Comparison of ENCODE assay signal across 17 cellular contexts in genomic region chr17:15886804-15887203, GRCh38. TPM values are rescaled to one million over a fixed set of nuclear protein-coding genes. Genes with fewer than 3 reads are reported as not detected.
DNase-seq lines count a peak whose midpoint lies in the region; ATAC-seq, FAIRE-seq and TF ChIP-seq lines count a peak whose summit lies in the region.
"Had no signal": no experiment of that assay in that cellular context is flagged by ENCODE, and none has a peak within 500 bp of the region (broad histone marks: within the 10 kb centered on the region; RNA-seq: fewer than 3 reads in every experiment).

No MANE protein-coding gene starts in this region.

- H3K27ac ChIP-seq in GM12878 (ENCODE audit: control insufficient read depth, insufficient read depth): no peak overlapping the region
- no peak overlapping the region for H3K27ac ChIP-seq in upper lobe of left lung
- no peak overlapping the region for H3K27ac ChIP-seq in effector memory CD4-positive, alpha-beta T cell (ENCODE audit: insufficient read depth, low read length, poor library complexity, severe bottlenecking)
- H3K27ac ChIP-seq: cardiac muscle cell, vagina had no signal

- TF ChIP-seq POLR2A in GM12878 (IDR thresholded peaks at IDR 0.05; ENCODE audit: low read depth, low read length) (no peak), upper lobe of left lung (IDR thresholded peaks at IDR 0.05) (no peak)

- RAD21 ChIA-PET in GM12878 (lab: Charles Lee; ENCODE audit: unreplicated experiment): no interaction called here

- H4K20me1 ChIP-seq in GM12878 (ENCODE audit: control insufficient read depth, insufficient read depth): no peaks in the 10 kb centered on the region

- H3K27me3 ChIP-seq in GM12878 (replicated peaks in 1 of 2; ENCODE audit: control insufficient read depth in 2 of 2, insufficient read depth in 2 of 2, low read length in 1 of 2) (no peaks in the 10 kb centered on the region), upper lobe of left lung (no peaks in the 10 kb centered on the region)
- H3K27me3 ChIP-seq in effector memory CD4-positive, alpha-beta T cell (replicated peaks; ENCODE audit: control insufficient read depth, insufficient read depth, low read length, poor library complexity, severe bottlenecking): no peaks in the 10 kb centered on the region
- H3K27me3 ChIP-seq: cardiac muscle cell, vagina had no signal

- SMC1A ChIA-PET in GM12878 (lab: Charles Lee; ENCODE audit: uncharacterized antibody, unreplicated experiment): no interaction called here

- CTCF ChIA-PET in GM12878 (lab: Yijun Ruan, JAX): no interaction called here

- H3K36me3 ChIP-seq in GM12878 (ENCODE audit: control insufficient read depth in 2 of 2, insufficient read depth in 2 of 2, low read length in 1 of 2) (no peaks in the 10 kb centered on the region), upper lobe of left lung (no peaks in the 10 kb centered on the region)
- H3K36me3 ChIP-seq in effector memory CD4-positive, alpha-beta T cell (ENCODE audit: control insufficient read depth, insufficient read depth, low read length): no peaks in the 10 kb centered on the region
- H3K36me3 ChIP-seq: cardiac muscle cell, vagina had no signal

- FAIRE-seq in GM12878 (lab: Jason Lieb, UNC): no peak
- FAIRE-seq: D721Med, endometrium had no signal

- DNase-seq in Right ventricle myocardium inferior (ENCODE audit: missing footprints): peak; percentile 75
- no peak for DNase-seq in left ventricle myocardium superior
- peak; percentile 6 for DNase-seq in OCI-M1 (lab: John Stamatoyannopoulos, UW)
- DNase-seq in GM12878 (ENCODE audit: low read depth, low spot score): no peak
- peak; percentile 45 to 51 for DNase-seq in upper lobe of left lung
- no peak for DNase-seq in NCI-H1048 (lab: John Stamatoyannopoulos, UW)
- DNase-seq in effector memory CD4-positive, alpha-beta T cell: no peak
- DNase-seq: activated CD8-positive, alpha-beta memory T cell treated with anti-CD3 and anti-CD28 coated beads, Interleukin-2, amount 50 U/mL, for 48 hours; HCEC 1CT; left colon; NCI-H2171; stimulated activated naive CD4-positive, alpha-beta T cell treated with Interleukin-2 at 50 U/mL for 16 hours had no signal

- H3K4me1 ChIP-seq in GM12878 (ENCODE audit: control insufficient read depth, insufficient read depth, low read length): no peaks in the 10 kb centered on the region
- peaks cover 0 to 10% (median 1%) of the 10 kb centered on the region in 4 donors for H3K4me1 ChIP-seq in upper lobe of left lung
- H3K4me1 ChIP-seq in effector memory CD4-positive, alpha-beta T cell (ENCODE audit: control insufficient read depth, insufficient read depth, low read length, poor library complexity, severe bottlenecking): peaks cover 2% of the 10 kb centered on the region
- H3K4me1 ChIP-seq: vagina had no signal

- H3K4me3 ChIP-seq in GM12878: no peak overlapping the region
- H3K4me3 ChIP-seq in upper lobe of left lung: no peak overlapping the region
- H3K4me3 ChIP-seq in effector memory CD4-positive, alpha-beta T cell (ENCODE audit: insufficient read depth, low read depth, low read length, poor library complexity, severe bottlenecking): no peak overlapping the region
- H3K4me3 ChIP-seq: cardiac muscle cell, vagina had no signal

- in situ Hi-C loops in GM12878 (cut with MboI): no loop called here

- H3K4me2 ChIP-seq in GM12878 (ENCODE audit: control insufficient read depth, insufficient read depth): no peak overlapping the region

- POLR2A ChIA-PET in GM12878 (lab: Charles Lee): no interaction called here

- no peaks in the 10 kb centered on the region; the same call in 2 of the 3 replicates for H3K9me3 ChIP-seq in GM12878 (replicated peaks; ENCODE audit: control insufficient read depth, insufficient read depth, low read length)
- no peaks in the 10 kb centered on the region for H3K9me3 ChIP-seq in upper lobe of left lung
- H3K9me3 ChIP-seq in effector memory CD4-positive, alpha-beta T cell (ENCODE audit: control insufficient read depth, low read length): no peaks in the 10 kb centered on the region
- H3K9me3 ChIP-seq: vagina had no signal

- intact Hi-C loops in Right ventricle myocardium inferior (cut with DNase I): no loop called here
- intact Hi-C loops in left ventricle myocardium superior (cut with micrococcal nuclease): no loop called here
- intact Hi-C loops in GM12878 (cut with micrococcal nuclease; ENCODE audit: unreplicated experiment): no loop called here

- H2AFZ ChIP-seq in GM12878 (ENCODE audit: control insufficient read depth, low read depth, low read length): peak overlapping the region; percentile 17; the same call in 1 of the 2 replicates

- ATAC-seq in Right ventricle myocardium inferior: no peak
- no peak for ATAC-seq in left ventricle myocardium superior
- peak; percentile 19 for ATAC-seq in GM12878
- peak; percentile 28 to 34 for ATAC-seq in upper lobe of left lung (ENCODE audit: low FRiP score in 2 of 2)
- ATAC-seq in GM19328 (IDR thresholded peaks at IDR 0.05; ENCODE audit: unreplicated experiment): no peak
- ATAC-seq: left colon had no signal

- no peaks in the 10 kb centered on the region for H3K79me2 ChIP-seq in GM12878 (ENCODE audit: control insufficient read depth, insufficient read depth, low read length)

- whole genome bisulfite sequencing in GM12878 (ENCODE audit: insufficient coverage, insufficient replicate concordance, low lambda C conversion rate, missing lambda C conversion rate): 14% methylated on average over 7 of the region's 7 CpGs
- 34 to 40% methylated on average over 2 to 7 of the region's 7 CpGs for WGBS in upper lobe of left lung, 2 donors

- TF ChIP-seq EP300 in GM12878 (IDR thresholded peaks at IDR 0.05; ENCODE audit: borderline replicate concordance in 1 of 2, control insufficient read depth in 1 of 2, low read depth in 2 of 2, low read length in 2 of 2) (no peak), upper lobe of left lung (IDR thresholded peaks at IDR 0.05) (no peak)

- no TSS peak for BruUV-seq in GM12878 (replicated peaks; lab: Mats Ljungman, UMichigan)

- no peak overlapping the region for H3K9ac ChIP-seq in GM12878 (ENCODE audit: control insufficient read depth, insufficient read depth, low read length)

- no peak for TF ChIP-seq CTCF in GM12878 (IDR thresholded peaks at IDR 0.05 in 2 of 3, conservative IDR thresholded peaks at IDR 0.05 in 1 of 3; ENCODE audit: control insufficient read depth in 2 of 3, extremely low read depth in 1 of 3, insufficient read depth in 1 of 3, low read depth in 3 of 3, low read length in 3 of 3)
- TF ChIP-seq CTCF in upper lobe of left lung (IDR thresholded peaks at IDR 0.05): no peak

- TF ChIP-seq RAD21 in GM12878 (IDR thresholded peaks at IDR 0.05; ENCODE audit: insufficient read depth, low read depth, low read length): no peak

TF ChIP-seq in GM12878, 131 proteins besides CTCF, POLR2A, EP300 and RAD21:
- no peak for TF ChIP-seq RELA (IDR thresholded peaks at IDR 0.05; ENCODE audit: borderline replicate concordance, partially characterized antibody)
TF ChIP-seq in GM12878: peak in this region for 0.

RNA-seq across cellular contexts. Expression of gene ADORA2B, which starts 58.1 kb away (rescaled TPM):
- total RNA-seq in Right ventricle myocardium inferior: 0.43 TPM
- total RNA-seq in left ventricle myocardium superior: 0.57 TPM
- total RNA-seq in GM12878 (2013; cell fraction: nucleolus; rRNA removed): 0.29 and 0.44 TPM in 2 replicates
- 0.11 and 0.17 TPM in 2 replicates for total RNA-seq in GM12878 (2014; rRNA removed)
- 0.14 and 0.22 TPM in 2 replicates for total RNA-seq in GM12878 (2014; rRNA removed; fragmentation: Illumina TruSeq; extraction: Trizol)
- 0.21 and 0.31 TPM in 2 replicates for total RNA-seq in GM12878 (2021)
- polyA plus RNA-seq in GM12878 (2011; ENCODE audit: low read depth): not detected
- 0.15 and 0.19 TPM in 2 replicates for polyA plus RNA-seq in GM12878 (2011; rRNA removed)
- polyA plus RNA-seq in GM12878 (2011; cell fraction: cytosol; rRNA removed): 0.27 and 0.28 TPM in 2 replicates
- 0.06 TPM in 1 of 2 replicates, not detected in the other for polyA plus RNA-seq in GM12878 (2011; cell fraction: nucleus; rRNA removed)
- polyA plus RNA-seq in GM12878 (2012): 0.28 TPM in 1 of 2 replicates, not detected in the other
- polyA plus RNA-seq in GM12878 (2014; fragmentation: Illumina TruSeq; extraction: Trizol): 0.09 TPM in 1 of 2 replicates, not detected in the other
- polyA plus RNA-seq in GM12878 (2014; fragmentation: Nextera tagmentation; extraction: Ambion mirVana): under 1 TPM; 0.13 to 0.16 TPM
- 0.05 and 0.11 TPM in 2 replicates for polyA plus RNA-seq in GM12878 (2014; rRNA removed)
- under 1 TPM; 0.35 to 0.42 TPM for polyA plus RNA-seq in GM12878 (2016; fragmentation: Nextera tagmentation; extraction: Ambion mirVana)
- 0.26 and 0.37 TPM in 2 replicates for polyA minus RNA-seq in GM12878 (2011; rRNA and poly(A)+ RNA removed)
- polyA minus RNA-seq in GM12878 (2011; cell fraction: cytosol; rRNA and poly(A)+ RNA removed): not detected in 2 replicates
- 0.24 TPM in 1 of 2 replicates, not detected in the other for polyA minus RNA-seq in GM12878 (2011; cell fraction: nucleus; rRNA and poly(A)+ RNA removed)
- total RNA-seq in upper lobe of left lung: 10 to 100 TPM in 3 of 6 donors, 1 to 10 TPM in 3; 4.2 to 18.8 (median 9.4) TPM

Comparison
In these comparisons a context has a peak if more than half of its experiments do, and no peak if none do; other contexts are left out.
1. DNase-seq: peak in Right ventricle myocardium inferior (single experiment), OCI-M1 (single experiment) and upper lobe of left lung (2 of 2); none in left ventricle myocardium superior (single experiment), GM12878 (single experiment), NCI-H1048 (single experiment) and effector memory CD4-positive, alpha-beta T cell (0 of 3).
2. ATAC-seq: peak in GM12878 (single experiment) and upper lobe of left lung (2 of 2); none in Right ventricle myocardium inferior (single experiment), left ventricle myocardium superior (single experiment) and GM19328 (single experiment).